In the genomic region with DNA sequence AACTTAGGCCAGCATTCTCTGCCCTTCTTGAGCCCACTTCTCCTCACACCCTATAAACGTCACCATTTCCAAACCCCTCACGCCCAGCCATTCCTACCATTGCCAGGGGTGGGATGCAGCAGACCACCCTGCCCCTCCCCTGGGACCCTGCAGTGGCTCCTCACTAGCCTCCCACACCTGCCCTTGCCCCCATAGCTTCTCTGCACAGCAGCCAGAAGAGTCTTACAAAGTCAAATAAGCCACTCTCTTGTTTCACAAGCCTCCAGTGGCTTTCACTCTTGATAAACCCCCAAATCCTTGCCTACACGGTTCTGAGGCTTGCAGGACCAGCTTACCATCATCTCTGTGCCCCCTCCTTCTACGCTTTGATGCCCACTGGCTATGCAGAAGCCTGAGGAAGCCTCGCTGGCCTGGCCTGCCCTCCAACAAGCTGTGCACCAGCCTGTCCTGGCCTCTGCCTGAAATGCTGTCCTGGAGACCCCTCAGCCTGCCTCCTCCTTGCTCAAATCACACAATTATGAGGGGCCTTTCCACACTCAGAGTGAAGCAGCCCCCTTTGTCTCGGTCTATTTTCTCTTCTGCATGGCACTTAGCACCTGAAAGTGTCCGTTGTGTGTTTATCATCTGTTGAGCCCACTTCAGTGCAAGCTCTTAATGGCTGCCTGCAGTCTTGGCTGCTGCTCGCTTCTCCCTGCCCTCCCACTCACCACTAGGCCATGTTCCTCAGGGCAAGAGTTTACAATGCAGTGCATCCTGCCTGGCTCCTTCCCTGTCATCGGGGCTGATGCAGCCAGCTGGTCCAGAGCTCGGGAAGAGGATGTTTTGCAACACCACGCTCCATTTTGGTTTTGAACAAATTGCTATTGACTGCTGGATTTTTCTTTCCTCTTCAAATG, we compare ENCODE assay signal across 23 cellular contexts.
DNase-seq lines count a peak whose midpoint lies in the region; ATAC-seq and TF ChIP-seq lines count a peak whose summit lies in the region.
"Had no signal": no experiment of that assay in that cellular context is flagged by ENCODE, and none has a peak within 500 bp of the region (broad histone marks: within the 10 kb centered on the region; RNA-seq: fewer than 3 reads in every experiment).

No MANE protein-coding gene starts in this region.

- POLR2A ChIA-PET in A673 (lab: Charles Lee; ENCODE audit: low non-redundant PET): no interaction called here

- intact Hi-C loops in sigmoid colon (cut with DNase I): no loop called here
- intact Hi-C loops in A673 (cut with micrococcal nuclease; ENCODE audit: unreplicated experiment): no loop called here

- 76 to 79% methylated on average over 11 of the region's 11 CpGs for WGBS in sigmoid colon, 2 donors

- H3K9me3 ChIP-seq in sigmoid colon (no peaks in the 10 kb centered on the region), A673 (ENCODE audit: low read depth, low read length, poor library complexity, severe bottlenecking) (no peaks in the 10 kb centered on the region)
- H3K9me3 ChIP-seq: MG63, spleen, thoracic aorta had no signal

- TF ChIP-seq CTCF in sigmoid colon (IDR thresholded peaks at IDR 0.05) (no peak), A673 (conservative IDR thresholded peaks at IDR 0.05; ENCODE audit: low read depth, low read length) (no peak), coronary artery (IDR thresholded peaks at IDR 0.05) (no peak)

- CTCF ChIA-PET in A673 (lab: Charles Lee): no interaction called here

- no peak for TF ChIP-seq EP300 in sigmoid colon (IDR thresholded peaks at IDR 0.05)

- H3K4me1 ChIP-seq in sigmoid colon: peaks cover 0 to 3% (median 2%) of the 10 kb centered on the region in 4 donors
- no peaks in the 10 kb centered on the region for H3K4me1 ChIP-seq in A673 (ENCODE audit: insufficient read depth, low read length, poor library complexity, severe bottlenecking)
- H3K4me1 ChIP-seq: spleen had no signal

- no TSS peak for BruUV-seq in A673 (replicated peaks; lab: Mats Ljungman, UMichigan)

- DNase-seq in NCI-H510A treated with DMSO at 0.1 percent for 48 hours (lab: John Stamatoyannopoulos, UW): peak; percentile 29
- DNase-seq in NCI-H510A (lab: John Stamatoyannopoulos, UW): no peak
- DNase-seq in islet precursor cell: peak; percentile 57
- DNase-seq in sigmoid colon: peak; percentile 59
- DNase-seq in A673 (ENCODE audit: low spot score): no peak
- no peak for DNase-seq in coronary artery (ENCODE audit: low spot score)
- DNase-seq: activated CD4-positive, alpha-beta T cell treated with anti-CD3 and anti-CD28 coated beads, Interleukin-2, amount 50 U/mL, for 48 hours; activated CD4-positive, CD25-positive, alpha-beta regulatory T cell; activated naive CD8-positive, alpha-beta T cell treated with anti-CD3 and anti-CD28 coated beads for 36 hours; HFFc6; left cardiac atrium; MG63; naive thymus-derived CD4-positive, alpha-beta T cell; NCI-H82; PC-3; retina; spleen; stimulated activated CD4-positive, alpha-beta T cell treated with anti-CD3 and anti-CD28 coated beads, Interleukin-2, amount 100 ng/mL, for 48 hours; stimulated activated naive CD4-positive, alpha-beta T cell had no signal

- no peaks in the 10 kb centered on the region for H3K36me3 ChIP-seq in sigmoid colon
- no peaks in the 10 kb centered on the region for H3K36me3 ChIP-seq in A673 (ENCODE audit: insufficient read depth, low read length, poor library complexity, severe bottlenecking)
- H3K36me3 ChIP-seq: MG63, spleen, thoracic aorta had no signal

- H3K27me3 ChIP-seq in sigmoid colon (no peaks in the 10 kb centered on the region), A673 (replicated peaks; ENCODE audit: insufficient read depth, low read depth, low read length, poor library complexity) (no peaks in the 10 kb centered on the region)
- H3K27me3 ChIP-seq: MG63, spleen had no signal

- no peak overlapping the region for H3K4me3 ChIP-seq in sigmoid colon
- H3K4me3 ChIP-seq in A673 (ENCODE audit: low read depth, low read length, poor library complexity, severe bottlenecking): no peak overlapping the region
- no peak overlapping the region for H3K4me3 ChIP-seq in coronary artery
- H3K4me3 ChIP-seq: MG63, spleen, thoracic aorta had no signal

- TF ChIP-seq POLR2A in sigmoid colon (IDR thresholded peaks at IDR 0.05): no peak

- ATAC-seq in HG03432 (IDR thresholded peaks at IDR 0.05; ENCODE audit: unreplicated experiment) (peak; percentile 35), SK-N-SH treated with all-trans-retinoic acid at 6 μM for 48 hours (no peak)
- ATAC-seq: naive thymus-derived CD4-positive, alpha-beta T cell; PC-3; Right ventricle myocardium inferior had no signal

- no peak overlapping the region for H3K27ac ChIP-seq in sigmoid colon
- no peak overlapping the region for H3K27ac ChIP-seq in A673 (ENCODE audit: low read depth, low read length, poor library complexity, severe bottlenecking)
- H3K27ac ChIP-seq in coronary artery: no peak overlapping the region
- H3K27ac ChIP-seq: thoracic aorta had no signal

TF ChIP-seq in SK-N-SH treated with all-trans-retinoic acid at 6 μM for 48 hours, 23 proteins besides CTCF, POLR2A, EP300 and RAD21:
- TF ChIP-seq PPARA (CRISPR knock-in tag; IDR thresholded peaks at IDR 0.05; ENCODE audit: borderline replicate concordance) (no peak), GLIS3 (CRISPR knock-in tag; IDR thresholded peaks at IDR 0.05) (no peak), RARB (CRISPR knock-in tag; IDR thresholded peaks at IDR 0.05) (no peak)
- TF ChIP-seq, protein P1, sequence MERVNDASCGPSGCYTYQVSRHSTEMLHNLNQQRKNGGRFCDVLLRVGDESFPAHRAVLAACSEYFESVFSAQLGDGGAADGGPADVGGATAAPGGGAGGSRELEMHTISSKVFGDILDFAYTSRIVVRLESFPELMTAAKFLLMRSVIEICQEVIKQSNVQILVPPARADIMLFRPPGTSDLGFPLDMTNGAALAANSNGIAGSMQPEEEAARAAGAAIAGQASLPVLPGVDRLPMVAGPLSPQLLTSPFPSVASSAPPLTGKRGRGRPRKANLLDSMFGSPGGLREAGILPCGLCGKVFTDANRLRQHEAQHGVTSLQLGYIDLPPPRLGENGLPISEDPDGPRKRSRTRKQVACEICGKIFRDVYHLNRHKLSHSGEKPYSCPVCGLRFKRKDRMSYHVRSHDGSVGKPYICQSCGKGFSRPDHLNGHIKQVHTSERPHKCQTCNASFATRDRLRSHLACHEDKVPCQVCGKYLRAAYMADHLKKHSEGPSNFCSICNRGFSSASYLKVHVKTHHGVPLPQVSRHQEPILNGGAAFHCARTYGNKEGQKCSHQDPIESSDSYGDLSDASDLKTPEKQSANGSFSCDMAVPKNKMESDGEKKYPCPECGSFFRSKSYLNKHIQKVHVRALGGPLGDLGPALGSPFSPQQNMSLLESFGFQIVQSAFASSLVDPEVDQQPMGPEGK (CRISPR knock-in tag; IDR thresholded peaks at IDR 0.05; ENCODE audit: borderline replicate concordance): no peak
- TF ChIP-seq, protein P2, sequence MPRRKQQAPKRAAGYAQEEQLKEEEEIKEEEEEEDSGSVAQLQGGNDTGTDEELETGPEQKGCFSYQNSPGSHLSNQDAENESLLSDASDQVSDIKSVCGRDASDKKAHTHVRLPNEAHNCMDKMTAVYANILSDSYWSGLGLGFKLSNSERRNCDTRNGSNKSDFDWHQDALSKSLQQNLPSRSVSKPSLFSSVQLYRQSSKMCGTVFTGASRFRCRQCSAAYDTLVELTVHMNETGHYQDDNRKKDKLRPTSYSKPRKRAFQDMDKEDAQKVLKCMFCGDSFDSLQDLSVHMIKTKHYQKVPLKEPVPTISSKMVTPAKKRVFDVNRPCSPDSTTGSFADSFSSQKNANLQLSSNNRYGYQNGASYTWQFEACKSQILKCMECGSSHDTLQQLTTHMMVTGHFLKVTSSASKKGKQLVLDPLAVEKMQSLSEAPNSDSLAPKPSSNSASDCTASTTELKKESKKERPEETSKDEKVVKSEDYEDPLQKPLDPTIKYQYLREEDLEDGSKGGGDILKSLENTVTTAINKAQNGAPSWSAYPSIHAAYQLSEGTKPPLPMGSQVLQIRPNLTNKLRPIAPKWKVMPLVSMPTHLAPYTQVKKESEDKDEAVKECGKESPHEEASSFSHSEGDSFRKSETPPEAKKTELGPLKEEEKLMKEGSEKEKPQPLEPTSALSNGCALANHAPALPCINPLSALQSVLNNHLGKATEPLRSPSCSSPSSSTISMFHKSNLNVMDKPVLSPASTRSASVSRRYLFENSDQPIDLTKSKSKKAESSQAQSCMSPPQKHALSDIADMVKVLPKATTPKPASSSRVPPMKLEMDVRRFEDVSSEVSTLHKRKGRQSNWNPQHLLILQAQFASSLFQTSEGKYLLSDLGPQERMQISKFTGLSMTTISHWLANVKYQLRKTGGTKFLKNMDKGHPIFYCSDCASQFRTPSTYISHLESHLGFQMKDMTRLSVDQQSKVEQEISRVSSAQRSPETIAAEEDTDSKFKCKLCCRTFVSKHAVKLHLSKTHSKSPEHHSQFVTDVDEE (CRISPR knock-in tag; IDR thresholded peaks at IDR 0.05): no peak
- TF ChIP-seq, protein P3, sequence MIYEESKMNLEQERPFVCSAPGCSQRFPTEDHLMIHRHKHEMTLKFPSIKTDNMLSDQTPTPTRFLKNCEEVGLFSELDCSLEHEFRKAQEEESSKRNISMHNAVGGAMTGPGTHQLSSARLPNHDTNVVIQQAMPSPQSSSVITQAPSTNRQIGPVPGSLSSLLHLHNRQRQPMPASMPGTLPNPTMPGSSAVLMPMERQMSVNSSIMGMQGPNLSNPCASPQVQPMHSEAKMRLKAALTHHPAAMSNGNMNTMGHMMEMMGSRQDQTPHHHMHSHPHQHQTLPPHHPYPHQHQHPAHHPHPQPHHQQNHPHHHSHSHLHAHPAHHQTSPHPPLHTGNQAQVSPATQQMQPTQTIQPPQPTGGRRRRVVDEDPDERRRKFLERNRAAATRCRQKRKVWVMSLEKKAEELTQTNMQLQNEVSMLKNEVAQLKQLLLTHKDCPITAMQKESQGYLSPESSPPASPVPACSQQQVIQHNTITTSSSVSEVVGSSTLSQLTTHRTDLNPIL (CRISPR knock-in tag; IDR thresholded peaks at IDR 0.05; ENCODE audit: low read depth): no peak

Comparison
In these comparisons a context has a peak if more than half of its experiments do, and no peak if none do; other contexts are left out.
1. DNase-seq: peak in NCI-H510A treated with DMSO at 0.1 percent for 48 hours (single experiment), islet precursor cell (single experiment) and sigmoid colon (single experiment); none in NCI-H510A (single experiment), A673 (single experiment) and coronary artery (single experiment).